1 cellular context compared by ENCODE assay signal in genomic region chr19:50513746-50514345, GRCh38.
TF ChIP-seq lines count a peak whose summit lies in the region.

Gene ASPDH, minus strand, starts transcription at chr19:50513913. Its CDS starts 90 bp downstream, at chr19:50513823.

TF ChIP-seq in HepG2, 621 proteins besides CTCF, POLR2A, EP300 and RAD21 (continued from another document and continues in another):
- TF ChIP-seq, protein P1, sequence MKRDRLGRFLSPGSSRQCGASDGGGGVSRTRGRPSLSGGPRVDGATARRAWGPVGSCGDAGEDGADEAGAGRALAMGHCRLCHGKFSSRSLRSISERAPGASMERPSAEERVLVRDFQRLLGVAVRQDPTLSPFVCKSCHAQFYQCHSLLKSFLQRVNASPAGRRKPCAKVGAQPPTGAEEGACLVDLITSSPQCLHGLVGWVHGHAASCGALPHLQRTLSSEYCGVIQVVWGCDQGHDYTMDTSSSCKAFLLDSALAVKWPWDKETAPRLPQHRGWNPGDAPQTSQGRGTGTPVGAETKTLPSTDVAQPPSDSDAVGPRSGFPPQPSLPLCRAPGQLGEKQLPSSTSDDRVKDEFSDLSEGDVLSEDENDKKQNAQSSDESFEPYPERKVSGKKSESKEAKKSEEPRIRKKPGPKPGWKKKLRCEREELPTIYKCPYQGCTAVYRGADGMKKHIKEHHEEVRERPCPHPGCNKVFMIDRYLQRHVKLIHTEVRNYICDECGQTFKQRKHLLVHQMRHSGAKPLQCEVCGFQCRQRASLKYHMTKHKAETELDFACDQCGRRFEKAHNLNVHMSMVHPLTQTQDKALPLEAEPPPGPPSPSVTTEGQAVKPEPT (CRISPR knock-in tag; IDR thresholded peaks at IDR 0.05; ENCODE audit: low read depth) = no peak
- TF ChIP-seq GATAD2A (CRISPR knock-in tag; IDR thresholded peaks at IDR 0.05) (peak; percentile 58), ZNF256 (CRISPR knock-in tag; conservative IDR thresholded peaks at IDR 0.05) (no peak), CC2D1A (CRISPR knock-in tag; IDR thresholded peaks at IDR 0.05) (no peak), ZNF431 (CRISPR knock-in tag; IDR thresholded peaks at IDR 0.05; ENCODE audit: borderline replicate concordance, low read depth) (no peak), MATR3 (CRISPR knock-in tag; IDR thresholded peaks at IDR 0.05) (no peak), TFDP2 (CRISPR knock-in tag; IDR thresholded peaks at IDR 0.05) (no peak), NFAT5 (CRISPR knock-in tag; IDR thresholded peaks at IDR 0.05) (no peak), GMEB2 (CRISPR knock-in tag; IDR thresholded peaks at IDR 0.05; ENCODE audit: low read depth) (no peak), NCOR1 (IDR thresholded peaks at IDR 0.05; ENCODE audit: borderline replicate concordance, low read length) (no peak), ZNF329 (CRISPR knock-in tag; IDR thresholded peaks at IDR 0.05; ENCODE audit: low read depth) (no peak), TRIM24 (CRISPR knock-in tag; IDR thresholded peaks at IDR 0.05) (no peak), ZNF260 (CRISPR knock-in tag; IDR thresholded peaks at IDR 0.05; ENCODE audit: borderline replicate concordance, low read depth) (no peak), ATRX (CRISPR knock-in tag; IDR thresholded peaks at IDR 0.05; ENCODE audit: borderline replicate concordance) (no peak), ZNF136 (CRISPR knock-in tag; IDR thresholded peaks at IDR 0.05; ENCODE audit: low read depth) (no peak), ZNF432 (CRISPR knock-in tag; IDR thresholded peaks at IDR 0.05; ENCODE audit: borderline replicate concordance) (no peak), SKI (IDR thresholded peaks at IDR 0.05; ENCODE audit: partially characterized antibody) (peak; percentile 38), NR2F6 (IDR thresholded peaks at IDR 0.05) (no peak; the same call in 1 of the 2 replicates), NR2F6 (CRISPR knock-in tag; IDR thresholded peaks at IDR 0.05) (peak; percentile 24; the same call in 1 of the 2 replicates), NFE2L1 (CRISPR knock-in tag; IDR thresholded peaks at IDR 0.05; ENCODE audit: borderline replicate concordance) (no peak), HDAC1 (CRISPR knock-in tag; IDR thresholded peaks at IDR 0.05) (0 out of 2 replicates have a peak, but pooled peaks have one; percentile 19)
- TF ChIP-seq, protein P2, sequence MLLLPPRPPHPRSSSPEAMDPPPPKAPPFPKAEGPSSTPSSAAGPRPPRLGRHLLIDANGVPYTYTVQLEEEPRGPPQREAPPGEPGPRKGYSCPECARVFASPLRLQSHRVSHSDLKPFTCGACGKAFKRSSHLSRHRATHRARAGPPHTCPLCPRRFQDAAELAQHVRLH (CRISPR knock-in tag; IDR thresholded peaks at IDR 0.05; ENCODE audit: borderline replicate concordance, low read depth) = peak; percentile 19; the same call in 1 of the 2 replicates
- TF ChIP-seq, protein P3, sequence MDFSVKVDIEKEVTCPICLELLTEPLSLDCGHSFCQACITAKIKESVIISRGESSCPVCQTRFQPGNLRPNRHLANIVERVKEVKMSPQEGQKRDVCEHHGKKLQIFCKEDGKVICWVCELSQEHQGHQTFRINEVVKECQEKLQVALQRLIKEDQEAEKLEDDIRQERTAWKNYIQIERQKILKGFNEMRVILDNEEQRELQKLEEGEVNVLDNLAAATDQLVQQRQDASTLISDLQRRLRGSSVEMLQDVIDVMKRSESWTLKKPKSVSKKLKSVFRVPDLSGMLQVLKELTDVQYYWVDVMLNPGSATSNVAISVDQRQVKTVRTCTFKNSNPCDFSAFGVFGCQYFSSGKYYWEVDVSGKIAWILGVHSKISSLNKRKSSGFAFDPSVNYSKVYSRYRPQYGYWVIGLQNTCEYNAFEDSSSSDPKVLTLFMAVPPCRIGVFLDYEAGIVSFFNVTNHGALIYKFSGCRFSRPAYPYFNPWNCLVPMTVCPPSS (IDR thresholded peaks at IDR 0.05) = no peak
- TF ChIP-seq, protein P4, sequence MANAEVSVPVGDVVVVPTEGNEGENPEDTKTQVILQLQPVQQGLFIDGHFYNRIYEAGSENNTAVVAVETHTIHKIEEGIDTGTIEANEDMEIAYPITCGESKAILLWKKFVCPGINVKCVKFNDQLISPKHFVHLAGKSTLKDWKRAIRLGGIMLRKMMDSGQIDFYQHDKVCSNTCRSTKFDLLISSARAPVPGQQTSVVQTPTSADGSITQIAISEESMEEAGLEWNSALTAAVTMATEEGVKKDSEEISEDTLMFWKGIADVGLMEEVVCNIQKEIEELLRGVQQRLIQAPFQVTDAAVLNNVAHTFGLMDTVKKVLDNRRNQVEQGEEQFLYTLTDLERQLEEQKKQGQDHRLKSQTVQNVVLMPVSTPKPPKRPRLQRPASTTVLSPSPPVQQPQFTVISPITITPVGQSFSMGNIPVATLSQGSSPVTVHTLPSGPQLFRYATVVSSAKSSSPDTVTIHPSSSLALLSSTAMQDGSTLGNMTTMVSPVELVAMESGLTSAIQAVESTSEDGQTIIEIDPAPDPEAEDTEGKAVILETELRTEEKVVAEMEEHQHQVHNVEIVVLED (CRISPR knock-in tag; IDR thresholded peaks at IDR 0.05; ENCODE audit: borderline replicate concordance) = no peak
- TF ChIP-seq, protein P5, sequence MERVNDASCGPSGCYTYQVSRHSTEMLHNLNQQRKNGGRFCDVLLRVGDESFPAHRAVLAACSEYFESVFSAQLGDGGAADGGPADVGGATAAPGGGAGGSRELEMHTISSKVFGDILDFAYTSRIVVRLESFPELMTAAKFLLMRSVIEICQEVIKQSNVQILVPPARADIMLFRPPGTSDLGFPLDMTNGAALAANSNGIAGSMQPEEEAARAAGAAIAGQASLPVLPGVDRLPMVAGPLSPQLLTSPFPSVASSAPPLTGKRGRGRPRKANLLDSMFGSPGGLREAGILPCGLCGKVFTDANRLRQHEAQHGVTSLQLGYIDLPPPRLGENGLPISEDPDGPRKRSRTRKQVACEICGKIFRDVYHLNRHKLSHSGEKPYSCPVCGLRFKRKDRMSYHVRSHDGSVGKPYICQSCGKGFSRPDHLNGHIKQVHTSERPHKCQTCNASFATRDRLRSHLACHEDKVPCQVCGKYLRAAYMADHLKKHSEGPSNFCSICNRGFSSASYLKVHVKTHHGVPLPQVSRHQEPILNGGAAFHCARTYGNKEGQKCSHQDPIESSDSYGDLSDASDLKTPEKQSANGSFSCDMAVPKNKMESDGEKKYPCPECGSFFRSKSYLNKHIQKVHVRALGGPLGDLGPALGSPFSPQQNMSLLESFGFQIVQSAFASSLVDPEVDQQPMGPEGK (CRISPR knock-in tag; IDR thresholded peaks at IDR 0.05) = peak; percentile 55; the same call in 1 of the 2 replicates
- TF ChIP-seq, protein P6, sequence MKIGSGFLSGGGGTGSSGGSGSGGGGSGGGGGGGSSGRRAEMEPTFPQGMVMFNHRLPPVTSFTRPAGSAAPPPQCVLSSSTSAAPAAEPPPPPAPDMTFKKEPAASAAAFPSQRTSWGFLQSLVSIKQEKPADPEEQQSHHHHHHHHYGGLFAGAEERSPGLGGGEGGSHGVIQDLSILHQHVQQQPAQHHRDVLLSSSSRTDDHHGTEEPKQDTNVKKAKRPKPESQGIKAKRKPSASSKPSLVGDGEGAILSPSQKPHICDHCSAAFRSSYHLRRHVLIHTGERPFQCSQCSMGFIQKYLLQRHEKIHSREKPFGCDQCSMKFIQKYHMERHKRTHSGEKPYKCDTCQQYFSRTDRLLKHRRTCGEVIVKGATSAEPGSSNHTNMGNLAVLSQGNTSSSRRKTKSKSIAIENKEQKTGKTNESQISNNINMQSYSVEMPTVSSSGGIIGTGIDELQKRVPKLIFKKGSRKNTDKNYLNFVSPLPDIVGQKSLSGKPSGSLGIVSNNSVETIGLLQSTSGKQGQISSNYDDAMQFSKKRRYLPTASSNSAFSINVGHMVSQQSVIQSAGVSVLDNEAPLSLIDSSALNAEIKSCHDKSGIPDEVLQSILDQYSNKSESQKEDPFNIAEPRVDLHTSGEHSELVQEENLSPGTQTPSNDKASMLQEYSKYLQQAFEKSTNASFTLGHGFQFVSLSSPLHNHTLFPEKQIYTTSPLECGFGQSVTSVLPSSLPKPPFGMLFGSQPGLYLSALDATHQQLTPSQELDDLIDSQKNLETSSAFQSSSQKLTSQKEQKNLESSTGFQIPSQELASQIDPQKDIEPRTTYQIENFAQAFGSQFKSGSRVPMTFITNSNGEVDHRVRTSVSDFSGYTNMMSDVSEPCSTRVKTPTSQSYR (CRISPR knock-in tag; IDR thresholded peaks at IDR 0.05; ENCODE audit: borderline replicate concordance) = peak; percentile 25; the same call in 1 of the 2 replicates
- TF ChIP-seq, protein P7, sequence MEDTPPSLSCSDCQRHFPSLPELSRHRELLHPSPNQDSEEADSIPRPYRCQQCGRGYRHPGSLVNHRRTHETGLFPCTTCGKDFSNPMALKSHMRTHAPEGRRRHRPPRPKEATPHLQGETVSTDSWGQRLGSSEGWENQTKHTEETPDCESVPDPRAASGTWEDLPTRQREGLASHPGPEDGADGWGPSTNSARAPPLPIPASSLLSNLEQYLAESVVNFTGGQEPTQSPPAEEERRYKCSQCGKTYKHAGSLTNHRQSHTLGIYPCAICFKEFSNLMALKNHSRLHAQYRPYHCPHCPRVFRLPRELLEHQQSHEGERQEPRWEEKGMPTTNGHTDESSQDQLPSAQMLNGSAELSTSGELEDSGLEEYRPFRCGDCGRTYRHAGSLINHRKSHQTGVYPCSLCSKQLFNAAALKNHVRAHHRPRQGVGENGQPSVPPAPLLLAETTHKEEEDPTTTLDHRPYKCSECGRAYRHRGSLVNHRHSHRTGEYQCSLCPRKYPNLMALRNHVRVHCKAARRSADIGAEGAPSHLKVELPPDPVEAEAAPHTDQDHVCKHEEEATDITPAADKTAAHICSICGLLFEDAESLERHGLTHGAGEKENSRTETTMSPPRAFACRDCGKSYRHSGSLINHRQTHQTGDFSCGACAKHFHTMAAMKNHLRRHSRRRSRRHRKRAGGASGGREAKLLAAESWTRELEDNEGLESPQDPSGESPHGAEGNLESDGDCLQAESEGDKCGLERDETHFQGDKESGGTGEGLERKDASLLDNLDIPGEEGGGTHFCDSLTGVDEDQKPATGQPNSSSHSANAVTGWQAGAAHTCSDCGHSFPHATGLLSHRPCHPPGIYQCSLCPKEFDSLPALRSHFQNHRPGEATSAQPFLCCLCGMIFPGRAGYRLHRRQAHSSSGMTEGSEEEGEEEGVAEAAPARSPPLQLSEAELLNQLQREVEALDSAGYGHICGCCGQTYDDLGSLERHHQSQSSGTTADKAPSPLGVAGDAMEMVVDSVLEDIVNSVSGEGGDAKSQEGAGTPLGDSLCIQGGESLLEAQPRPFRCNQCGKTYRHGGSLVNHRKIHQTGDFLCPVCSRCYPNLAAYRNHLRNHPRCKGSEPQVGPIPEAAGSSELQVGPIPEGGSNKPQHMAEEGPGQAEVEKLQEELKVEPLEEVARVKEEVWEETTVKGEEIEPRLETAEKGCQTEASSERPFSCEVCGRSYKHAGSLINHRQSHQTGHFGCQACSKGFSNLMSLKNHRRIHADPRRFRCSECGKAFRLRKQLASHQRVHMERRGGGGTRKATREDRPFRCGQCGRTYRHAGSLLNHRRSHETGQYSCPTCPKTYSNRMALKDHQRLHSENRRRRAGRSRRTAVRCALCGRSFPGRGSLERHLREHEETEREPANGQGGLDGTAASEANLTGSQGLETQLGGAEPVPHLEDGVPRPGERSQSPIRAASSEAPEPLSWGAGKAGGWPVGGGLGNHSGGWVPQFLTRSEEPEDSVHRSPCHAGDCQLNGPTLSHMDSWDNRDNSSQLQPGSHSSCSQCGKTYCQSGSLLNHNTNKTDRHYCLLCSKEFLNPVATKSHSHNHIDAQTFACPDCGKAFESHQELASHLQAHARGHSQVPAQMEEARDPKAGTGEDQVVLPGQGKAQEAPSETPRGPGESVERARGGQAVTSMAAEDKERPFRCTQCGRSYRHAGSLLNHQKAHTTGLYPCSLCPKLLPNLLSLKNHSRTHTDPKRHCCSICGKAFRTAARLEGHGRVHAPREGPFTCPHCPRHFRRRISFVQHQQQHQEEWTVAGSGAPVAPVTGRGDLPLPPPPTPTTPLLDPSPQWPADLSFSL (CRISPR knock-in tag; IDR thresholded peaks at IDR 0.05) = no peak
